26 cellular contexts compared by ENCODE assay signal in genomic region chr20:21026951-21027350, GRCh38.
"Had no signal": no experiment of that assay in that cellular context is flagged by ENCODE, and none has a peak within 500 bp of the region (broad histone marks: within the 10 kb centered on the region; RNA-seq: fewer than 3 reads in every experiment).

No MANE protein-coding gene starts in this region.

- H3K27ac ChIP-seq: KMS-11, PC-9, SK-N-MC had no signal

- H3K4me3 ChIP-seq: PC-9, SK-N-MC had no signal

- H3K9ac ChIP-seq: KMS-11 had no signal

- FAIRE-seq: astrocyte, bronchial epithelial cell had no signal

- ATAC-seq: activated CD4-positive, alpha-beta T cell treated with anti-CD3 and anti-CD28 coated beads for 36 hours; activated CD4-positive, CD25-positive, alpha-beta regulatory T cell treated with anti-CD3 and anti-CD28 coated beads, Interleukin-2, amount 50 U/mL, for 24 hours; activated CD8-positive, alpha-beta T cell treated with anti-CD3 and anti-CD28 coated beads, Interleukin-2, amount 10 ng/mL, durations not matched to agents 7 days and 5 days had no signal

- H3K4me2 ChIP-seq: KMS-11, PC-9 had no signal

- DNase-seq: activated CD4-positive, alpha-beta T cell treated with anti-CD3 and anti-CD28 coated beads for 36 hours; activated CD4-positive, alpha-beta T cell treated with anti-CD3 and anti-CD28 coated beads, Interleukin-2, amount 10 ng/mL, durations not matched to agents 7 days and 5 days; activated CD4-positive, alpha-beta T cell treated with anti-CD3 and anti-CD28 coated beads, Interleukin-2, amount 50 U/mL, for 48 hours; activated CD8-positive, alpha-beta T cell treated with anti-CD3 and anti-CD28 coated beads, Interleukin-2, amount 10 ng/mL, durations not matched to agents 7 days and 5 days; activated gamma-delta T cell; activated naive CD4-positive, alpha-beta T cell treated with Interleukin-2 at 50 U/mL for 16 hours; activated naive CD8-positive, alpha-beta T cell treated with anti-CD3 and anti-CD28 coated beads, Interleukin-2, amount 10 ng/mL, durations not matched to agents 7 days and 5 days; activated T-cell treated with anti-CD3 and anti-CD28 coated beads, Interleukin-2, amount 50 U/mL, for 24 hours; caudate nucleus; cerebellar nuclear complex; MM.1S; NCI-H1092; NCI-H1436 treated with DMSO at 0.1 percent for 48 hours; NCI-H1694 treated with DMSO at 0.1 percent for 48 hours; NCI-H2029; NCI-H510A treated with DMSO at 0.1 percent for 48 hours; NCI-H526 treated with DMSO at 0.1 percent for 48 hours; NK-92 treated with Interleukin-12 subunit alpha and Interleukin-12 subunit beta, amount 100 ng/mL, for 24 hours; Right ventricle myocardium superior; T1000 had no signal

- H2AFZ ChIP-seq: PC-9 had no signal
